2 cellular contexts compared by ENCODE assay signal in genomic region chr14:101117543-101117942, GRCh38.
TF ChIP-seq lines count a peak whose summit lies in the region.

No MANE protein-coding gene starts in this region.

TF ChIP-seq in HepG2, 621 proteins besides CTCF, POLR2A, EP300 and RAD21:
- no peak for TF ChIP-seq ZC3H13 (CRISPR knock-in tag; IDR thresholded peaks at IDR 0.05)
- 0 out of 2 replicates have a peak, but pooled peaks have one; percentile 27 for TF ChIP-seq NBN (conservative IDR thresholded peaks at IDR 0.05)

TF ChIP-seq in H1, 55 proteins besides CTCF, POLR2A, EP300 and RAD21:
- TF ChIP-seq SIX5 (IDR thresholded peaks at IDR 0.05; ENCODE audit: low read depth, low read length) (no peak), MAX (IDR thresholded peaks at IDR 0.05) (no peak), POLR2AphosphoS5 (IDR thresholded peaks at IDR 0.05; ENCODE audit: low read depth, low read length) (no peak), TEAD4 (IDR thresholded peaks at IDR 0.05; ENCODE audit: low read depth, low read length) (no peak), SP2 (IDR thresholded peaks at IDR 0.05; ENCODE audit: low read length) (no peak), RNF2 (IDR thresholded peaks at IDR 0.05; ENCODE audit: borderline replicate concordance, low read depth, low read length, missing control alignments, poor library complexity, severe bottlenecking) (no peak)
